ENCODE assay signal across 31 cellular contexts in genomic region chr10:32393942-32394341, GRCh38. TPM values are rescaled to one million over a fixed set of nuclear protein-coding genes. Genes with fewer than 3 reads are reported as not detected.
A peak's percentile ranks its signal among the peaks of the same experiment; 100 is the strongest.
DNase-seq lines count a peak whose midpoint lies in the region; ATAC-seq and TF ChIP-seq lines count a peak whose summit lies in the region.
"Had no signal": no experiment of that assay in that cellular context is flagged by ENCODE, and none has a peak within 500 bp of the region (broad histone marks: within the 10 kb centered on the region; RNA-seq: fewer than 3 reads in every experiment).

No MANE protein-coding gene starts in this region.

- H4K20me1 ChIP-seq in SK-N-SH (ENCODE audit: insufficient read depth) (no peaks in the 10 kb centered on the region), fibroblast of lung (ENCODE audit: control insufficient read depth, extremely low read depth, insufficient read depth, low read length) (no peaks in the 10 kb centered on the region)

- H3F3A ChIP-seq in SK-N-SH (replicated peaks; ENCODE audit: insufficient read depth), result no peaks in the 10 kb centered on the region

- H3K27ac Mint-ChIP-seq in stimulated activated memory B cell treated with anti-CD40 and anti-IgM and Interleukin-4, amounts not matched to agents 10 μg/mL and 1 μg/mL and 100 μg/mL, for 72 hours, result no peak overlapping the region
- H3K27ac Mint-ChIP-seq: CD14-positive monocyte; CD8-positive, alpha-beta memory T cell; H9; HFFc6; IgD-negative memory B cell had no signal

- H3K4me1 ChIP-seq in SK-N-SH (ENCODE audit: control insufficient read depth in 1 of 2, insufficient read depth in 2 of 2, low read depth in 1 of 2, low read length in 1 of 2) (no peaks in the 10 kb centered on the region), fibroblast of lung (ENCODE audit: control insufficient read depth, extremely low read depth, insufficient read depth, low read length) (no peaks in the 10 kb centered on the region), rectal smooth muscle tissue (ENCODE audit: control insufficient read depth, insufficient read depth, low read length) (peaks cover 4% of the 10 kb centered on the region), tibial artery (peaks cover 0 to 5% (median 0%) of the 10 kb centered on the region in 4 donors), HAP-1 (no peaks in the 10 kb centered on the region)
- H3K4me1 ChIP-seq: BE2C, Peyer's patch had no signal

- POLR2A ChIA-PET in SK-N-SH (lab: Yijun Ruan, JAX), result no interaction called here

- no peaks in the 10 kb centered on the region for H3K27me3 ChIP-seq in SK-N-SH (ENCODE audit: insufficient read depth)
- H3K27me3 ChIP-seq in fibroblast of lung (ENCODE audit: control insufficient read depth, insufficient read depth, low read length), result no peaks in the 10 kb centered on the region
- H3K27me3 ChIP-seq in rectal smooth muscle tissue (ENCODE audit: control insufficient read depth, insufficient read depth, low read length), result no peaks in the 10 kb centered on the region
- H3K27me3 ChIP-seq in tibial artery, result no peaks in the 10 kb centered on the region
- H3K27me3 ChIP-seq in HAP-1 (ENCODE audit: low read depth), result no peaks in the 10 kb centered on the region; the same call in 1 of the 2 replicates
- H3K27me3 ChIP-seq: BE2C, Peyer's patch had no signal

- TF ChIP-seq CTCF in SK-N-SH (IDR thresholded peaks at IDR 0.05) (no peak), fibroblast of lung (conservative IDR thresholded peaks at IDR 0.05 in 1 of 2, IDR thresholded peaks at IDR 0.05 in 1 of 2; ENCODE audit: low read depth in 1 of 2, low read length in 2 of 2) (no peak), tibial artery (IDR thresholded peaks at IDR 0.05) (no peak), GM13976 (IDR thresholded peaks at IDR 0.05; ENCODE audit: borderline replicate concordance, control extremely low read depth, extremely low read depth, insufficient read depth, missing control alignments) (no peak)

- CTCF ChIA-PET in SK-N-SH (lab: Yijun Ruan, JAX), result interaction anchor here (0.7 to 1.6 kb wide), 2 partner anchors 22 to 27 kb away, joined by 3 read pairs; no protein-coding TSS in a partner anchor

- 0 out of 2 replicates have a peak overlapping the region, but pooled peaks have one; percentile 13 for H2AFZ ChIP-seq in SK-N-SH (ENCODE audit: low read depth)
- H2AFZ ChIP-seq in fibroblast of lung (ENCODE audit: low read length), result peak overlapping the region; percentile 7
- H2AFZ ChIP-seq: GM23248 had no signal

- H3K9me2 ChIP-seq in SK-N-SH, result no peaks in the 10 kb centered on the region

- no peak for TF ChIP-seq EP300 in SK-N-SH (IDR thresholded peaks at IDR 0.05; ENCODE audit: borderline replicate concordance in 1 of 2, low read depth in 1 of 2, low read length in 1 of 2)

- intact Hi-C loops in tibial artery (cut with DNase I; ENCODE audit: low total_unique reads), result no loop called here

- in situ Hi-C loops in HAP-1 (cut with MboI; ENCODE audit: low sequenced_read_pairs) (no loop called here), GM13976 (cut with MboI; ENCODE audit: low sequenced_read_pairs, unreplicated experiment) (no loop called here)

- H3K4me3 Mint-ChIP-seq in stimulated activated memory B cell treated with anti-CD40 and anti-IgM and Interleukin-4, amounts not matched to agents 10 μg/mL and 1 μg/mL and 100 μg/mL, for 72 hours, result no peak overlapping the region
- H3K4me3 Mint-ChIP-seq: CD14-positive monocyte; CD8-positive, alpha-beta memory T cell; H9; HFFc6; IgD-negative memory B cell had no signal

- H3K27ac ChIP-seq in SK-N-SH (ENCODE audit: low read depth in 2 of 2, low read length in 1 of 2), result no peak overlapping the region
- H3K27ac ChIP-seq in fibroblast of lung (ENCODE audit: insufficient read depth, low read length), result no peak overlapping the region
- peak overlapping the region; percentile 28 for H3K27ac ChIP-seq in rectal smooth muscle tissue (ENCODE audit: low read depth, low read length)
- H3K27ac ChIP-seq in tibial artery, result peak overlapping the region; percentile 37 to 43
- H3K27ac ChIP-seq: 22Rv1, GM23248, Peyer's patch, SK-N-MC had no signal

- DNase-seq in SK-N-SH (no peak), fibroblast of lung (ENCODE audit: low read depth in 2 of 2) (no peak), tibial artery (no peak), HAP-1 (ENCODE audit: low spot score in 2 of 2) (no peak), GM13976 (ENCODE audit: low spot score) (no peak)
- DNase-seq: BE2C; CD8-positive, alpha-beta memory T cell; DMS 273 treated with DMSO at 0.1 percent for 48 hours; DMS79; GF-D8; GM23248; H9; HFFc6; NCI-H1048; NCI-H1436; NCI-H187; NCI-H2081 treated with DMSO at 0.1 percent for 48 hours; NCI-H2171; NCI-H226; NCI-H510A; NCI-H69; OCI-M1; Peyer's patch; SIG-M5 had no signal

- no peaks in the 10 kb centered on the region for H3K27me3 Mint-ChIP-seq in stimulated activated memory B cell treated with anti-CD40 and anti-IgM and Interleukin-4, amounts not matched to agents 10 μg/mL and 1 μg/mL and 100 μg/mL, for 72 hours

- H3K79me2 ChIP-seq in SK-N-SH (ENCODE audit: insufficient read depth) (no peaks in the 10 kb centered on the region), fibroblast of lung (ENCODE audit: control insufficient read depth, insufficient read depth, low read length) (no peaks in the 10 kb centered on the region)

- no peak overlapping the region for H3K4me3 ChIP-seq in SK-N-SH (ENCODE audit: low read depth in 2 of 2, low read length in 1 of 2)
- H3K4me3 ChIP-seq in fibroblast of lung (replicated peaks in 1 of 4; ENCODE audit: control extremely low read depth in 1 of 4, insufficient read depth in 1 of 4, low read depth in 3 of 4, low read length in 4 of 4), result no peak overlapping the region
- no peak overlapping the region for H3K4me3 ChIP-seq in rectal smooth muscle tissue (ENCODE audit: low read length)
- H3K4me3 ChIP-seq in tibial artery, result no peak overlapping the region
- no peak overlapping the region for H3K4me3 ChIP-seq in HAP-1
- H3K4me3 ChIP-seq: GM23248, Peyer's patch, SK-N-MC had no signal

- H3K9me3 ChIP-seq in SK-N-SH (no peaks in the 10 kb centered on the region), fibroblast of lung (ENCODE audit: control insufficient read depth, insufficient read depth, low read depth, low read length) (no peaks in the 10 kb centered on the region), tibial artery (no peaks in the 10 kb centered on the region), HAP-1 (no peaks in the 10 kb centered on the region)
- H3K9me3 ChIP-seq: BE2C, Peyer's patch had no signal

- no peak for TF ChIP-seq RAD21 in SK-N-SH (IDR thresholded peaks at IDR 0.05; ENCODE audit: low read length)

- no peak overlapping the region for H3K9ac ChIP-seq in SK-N-SH
- no peak overlapping the region for H3K9ac ChIP-seq in fibroblast of lung (ENCODE audit: insufficient read depth, low read length)
- H3K9ac ChIP-seq in rectal smooth muscle tissue (ENCODE audit: low read length), result no peak overlapping the region
- H3K9ac ChIP-seq: GM23248 had no signal

- H3K9me3 Mint-ChIP-seq in stimulated activated memory B cell treated with anti-CD40 and anti-IgM and Interleukin-4, amounts not matched to agents 10 μg/mL and 1 μg/mL and 100 μg/mL, for 72 hours, result peaks cover 6% of the 10 kb centered on the region
- H3K9me3 Mint-ChIP-seq: H9, HFFc6 had no signal

- H3K36me3 Mint-ChIP-seq in stimulated activated memory B cell treated with anti-CD40 and anti-IgM and Interleukin-4, amounts not matched to agents 10 μg/mL and 1 μg/mL and 100 μg/mL, for 72 hours, result no peaks in the 10 kb centered on the region
- H3K36me3 Mint-ChIP-seq: CD14-positive monocyte, IgD-negative memory B cell had no signal

- H3K36me3 ChIP-seq in SK-N-SH (replicated peaks in 1 of 2; ENCODE audit: control insufficient read depth in 1 of 2, insufficient read depth in 2 of 2, low read length in 1 of 2), result no peaks in the 10 kb centered on the region
- no peaks in the 10 kb centered on the region for H3K36me3 ChIP-seq in fibroblast of lung (ENCODE audit: control insufficient read depth, insufficient read depth, low read length)
- no peaks in the 10 kb centered on the region for H3K36me3 ChIP-seq in rectal smooth muscle tissue (ENCODE audit: control insufficient read depth, insufficient read depth, low read length)
- H3K36me3 ChIP-seq in tibial artery, result no peaks in the 10 kb centered on the region
- no peaks in the 10 kb centered on the region for H3K36me3 ChIP-seq in HAP-1 (replicated peaks)
- H3K36me3 ChIP-seq: BE2C, Peyer's patch had no signal

- H3K4me2 ChIP-seq in SK-N-SH (no peak overlapping the region), fibroblast of lung (ENCODE audit: extremely low read depth, insufficient read depth, low read length) (no peak overlapping the region)

- no peaks in the 10 kb centered on the region for H3K4me1 Mint-ChIP-seq in stimulated activated memory B cell treated with anti-CD40 and anti-IgM and Interleukin-4, amounts not matched to agents 10 μg/mL and 1 μg/mL and 100 μg/mL, for 72 hours
- H3K4me1 Mint-ChIP-seq: CD14-positive monocyte; CD8-positive, alpha-beta memory T cell; H9; IgD-negative memory B cell had no signal

- ATAC-seq in SK-N-SH treated with all-trans-retinoic acid at 6 μM for 48 hours, result no peak
- ATAC-seq in stimulated activated memory B cell treated with anti-CD40 and anti-IgM and Interleukin-4, amounts not matched to agents 10 μg/mL and 1 μg/mL and 100 μg/mL, for 72 hours, result no peak

- 73% methylated on average over 5 of the region's 5 CpGs for WGBS in SK-N-SH (ENCODE audit: low lambda C conversion rate)

TF ChIP-seq in SK-N-SH treated with all-trans-retinoic acid at 6 μM for 48 hours, 23 proteins besides CTCF, POLR2A, EP300 and RAD21 (continues in another document):
- no peak for TF ChIP-seq OSR1 (CRISPR knock-in tag; IDR thresholded peaks at IDR 0.05)

RNA-seq across cellular contexts. Expression of gene EPC1, which starts 47.0 kb away (rescaled TPM):
- 21.8 and 30.2 TPM in 2 replicates for polyA plus RNA-seq in SK-N-SH (2012; rRNA removed)
- 18.6 and 19.0 TPM in 2 replicates for polyA plus RNA-seq in SK-N-SH (2012; cell fraction: cytosol; rRNA removed)
- 47.6 and 58.4 TPM in 2 replicates for polyA plus RNA-seq in SK-N-SH (2012; cell fraction: nucleus; rRNA removed)
- total RNA-seq in fibroblast of lung, result 19.3 and 28.1 TPM in 2 replicates
- polyA plus RNA-seq in fibroblast of lung, result 22.6 and 22.7 TPM in 2 replicates
- 10.5 and 10.6 TPM in 2 replicates for polyA plus RNA-seq in fibroblast of lung (2012)
- 3.9 and 12.5 TPM in 2 replicates for polyA minus RNA-seq in fibroblast of lung (ENCODE audit: low replicate concordance)

RNA-seq across cellular contexts. Expression of gene CCDC7, which starts 52.0 kb away (rescaled TPM):
- polyA plus RNA-seq in SK-N-SH (2012; rRNA removed), result 0.44 and 0.78 TPM in 2 replicates
- polyA plus RNA-seq in SK-N-SH (2012; cell fraction: cytosol; rRNA removed), result 0.56 and 0.90 TPM in 2 replicates
- polyA plus RNA-seq in SK-N-SH (2012; cell fraction: nucleus; rRNA removed), result 1.3 and 2.6 TPM in 2 replicates
- total RNA-seq in fibroblast of lung, result 18.0 and 19.5 TPM in 2 replicates
- 1.0 TPM in 2 replicates for polyA plus RNA-seq in fibroblast of lung
- 0.66 and 0.78 TPM in 2 replicates for polyA plus RNA-seq in fibroblast of lung (2012)
- 0.51 and 1.0 TPM in 2 replicates for polyA minus RNA-seq in fibroblast of lung (ENCODE audit: low replicate concordance)

Comparison
In these comparisons a context has a peak if more than half of its experiments do, and no peak if none do; other contexts are left out.
1. H3K27ac ChIP-seq: peak in rectal smooth muscle tissue (single experiment) and tibial artery (2 of 2); none in SK-N-SH (0 of 2) and fibroblast of lung (single experiment).